In the genomic region with DNA sequence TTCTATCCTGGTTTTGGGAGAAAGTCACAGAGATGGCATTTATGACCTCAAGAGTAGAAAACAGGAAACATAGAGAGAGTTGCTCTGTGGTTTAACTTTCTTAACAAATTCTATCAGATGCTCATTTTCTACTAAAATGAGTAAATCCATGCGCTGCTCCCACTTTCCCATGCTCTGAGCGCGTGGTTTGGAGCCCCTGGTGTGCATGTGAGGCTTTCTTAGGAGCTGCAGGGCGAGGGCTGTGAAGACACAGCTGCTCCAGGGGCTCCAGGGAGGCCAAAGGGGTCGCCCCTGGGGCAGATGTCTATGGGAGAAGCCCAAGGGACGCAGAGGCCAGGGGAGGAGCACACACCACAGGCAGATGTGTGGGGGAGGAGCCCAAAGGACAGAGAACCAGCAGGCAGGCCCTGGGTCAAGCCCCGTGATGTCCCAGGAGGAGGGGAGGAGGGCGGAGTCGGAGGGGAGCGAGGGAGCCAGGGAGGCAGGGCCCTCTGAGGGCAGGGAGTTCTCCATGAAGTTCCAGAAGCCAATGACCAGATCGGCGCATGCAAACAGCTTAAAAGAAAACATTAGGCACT, we compare ENCODE assay signal across 18 cellular contexts.
DNase-seq lines count a peak whose midpoint lies in the region; ATAC-seq and TF ChIP-seq lines count a peak whose summit lies in the region.
"Had no signal": no experiment of that assay in that cellular context is flagged by ENCODE, and none has a peak within 500 bp of the region (broad histone marks: within the 10 kb centered on the region; RNA-seq: fewer than 3 reads in every experiment).

No MANE protein-coding gene starts in this region.

- no peak overlapping the region for H3K4me3 Mint-ChIP-seq in activated T-cell treated with anti-CD3 and anti-CD28 coated beads, Interleukin-2, amount 50 U/mL, for 24 hours
- H3K4me3 Mint-ChIP-seq in T-helper 17 cell = no peak overlapping the region

- DNase-seq in activated T-cell treated with anti-CD3 and anti-CD28 coated beads, Interleukin-2, amount 50 U/mL, for 24 hours = peak; percentile 50
- no peak for DNase-seq in activated T-cell treated with anti-CD3 and anti-CD28 coated beads, Interleukin-2, amount 50 U/mL, for 1 hour
- DNase-seq in T-helper 17 cell (no peak), fibroblast of villous mesenchyme (ENCODE audit: low read depth) (peak; percentile 36), GM10266 (ENCODE audit: extremely low spot score) (no peak), NOMO-1 treated with DMSO at 0.1 percent for 48 hours (lab: John Stamatoyannopoulos, UW; ENCODE audit: unreplicated experiment) (no peak), NCI-H2107 treated with DMSO at 0.1 percent for 48 hours (lab: John Stamatoyannopoulos, UW; ENCODE audit: unreplicated experiment) (no peak)
- DNase-seq in stimulated activated CD8-positive, alpha-beta memory T cell treated with anti-CD3 and anti-CD28 coated beads, Interleukin-4, amount 100 ng/mL, for 48 hours = peak; percentile 59
- DNase-seq: activated gamma-delta T cell; effector memory CD4-positive, alpha-beta T cell; foreskin fibroblast; GOT3; mammary epithelial cell; NCI-H1105; NCI-H446 had no signal

- H3K36me3 Mint-ChIP-seq in activated T-cell treated with anti-CD3 and anti-CD28 coated beads, Interleukin-2, amount 50 U/mL, for 24 hours (ENCODE audit: low read depth) = peaks cover 52% of the 10 kb centered on the region
- peaks cover 3% of the 10 kb centered on the region for H3K36me3 Mint-ChIP-seq in T-helper 17 cell (ENCODE audit: low read depth)

- no peaks in the 10 kb centered on the region for H3K9me3 ChIP-seq in T-helper 17 cell (ENCODE audit: control insufficient read depth, low read length, poor library complexity, severe bottlenecking)

- H3K27ac Mint-ChIP-seq in activated T-cell treated with anti-CD3 and anti-CD28 coated beads, Interleukin-2, amount 50 U/mL, for 24 hours = peak overlapping the region; percentile 90
- peak overlapping the region; percentile 88 for H3K27ac Mint-ChIP-seq in T-helper 17 cell

- H3K4me1 Mint-ChIP-seq in activated T-cell treated with anti-CD3 and anti-CD28 coated beads, Interleukin-2, amount 50 U/mL, for 24 hours (ENCODE audit: low read depth) = peaks cover 76% of the 10 kb centered on the region
- peaks cover 31% of the 10 kb centered on the region for H3K4me1 Mint-ChIP-seq in T-helper 17 cell

- H3K4me3 ChIP-seq in fibroblast of villous mesenchyme (ENCODE audit: low read depth, low read length) = no peak overlapping the region
- H3K4me3 ChIP-seq: cardiac muscle cell, SK-N-MC had no signal

- no peaks in the 10 kb centered on the region for H3K27me3 Mint-ChIP-seq in activated T-cell treated with anti-CD3 and anti-CD28 coated beads, Interleukin-2, amount 50 U/mL, for 24 hours
- no peaks in the 10 kb centered on the region for H3K27me3 Mint-ChIP-seq in T-helper 17 cell

- peaks cover 10% of the 10 kb centered on the region for H3K9me3 Mint-ChIP-seq in activated T-cell treated with anti-CD3 and anti-CD28 coated beads, Interleukin-2, amount 50 U/mL, for 24 hours

- no peak for ATAC-seq in T-helper 17 cell
- ATAC-seq: activated CD4-positive, CD25-positive, alpha-beta regulatory T cell treated with anti-CD3 and anti-CD28 coated beads, Interleukin-2, amount 50 U/mL, for 24 hours had no signal

- no peak for TF ChIP-seq CTCF in fibroblast of villous mesenchyme (IDR thresholded peaks at IDR 0.05; ENCODE audit: insufficient read depth, low read depth, low read length)
- TF ChIP-seq CTCF in GM10266 (IDR thresholded peaks at IDR 0.05; ENCODE audit: control insufficient read depth, insufficient read depth, low read depth, missing control alignments) = no peak

Comparison
In these comparisons a context has a peak if more than half of its experiments do, and no peak if none do; other contexts are left out.
1. DNase-seq: peak in activated T-cell treated with anti-CD3 and anti-CD28 coated beads, Interleukin-2, amount 50 U/mL, for 24 hours (single experiment), fibroblast of villous mesenchyme (single experiment) and stimulated activated CD8-positive, alpha-beta memory T cell treated with anti-CD3 and anti-CD28 coated beads, Interleukin-4, amount 100 ng/mL, for 48 hours (single experiment); none in activated T-cell treated with anti-CD3 and anti-CD28 coated beads, Interleukin-2, amount 50 U/mL, for 1 hour (single experiment), T-helper 17 cell (0 of 3), GM10266 (single experiment), NOMO-1 treated with DMSO at 0.1 percent for 48 hours (single experiment) and NCI-H2107 treated with DMSO at 0.1 percent for 48 hours (single experiment).